1 cellular context compared by ENCODE assay signal in the genomic region with DNA sequence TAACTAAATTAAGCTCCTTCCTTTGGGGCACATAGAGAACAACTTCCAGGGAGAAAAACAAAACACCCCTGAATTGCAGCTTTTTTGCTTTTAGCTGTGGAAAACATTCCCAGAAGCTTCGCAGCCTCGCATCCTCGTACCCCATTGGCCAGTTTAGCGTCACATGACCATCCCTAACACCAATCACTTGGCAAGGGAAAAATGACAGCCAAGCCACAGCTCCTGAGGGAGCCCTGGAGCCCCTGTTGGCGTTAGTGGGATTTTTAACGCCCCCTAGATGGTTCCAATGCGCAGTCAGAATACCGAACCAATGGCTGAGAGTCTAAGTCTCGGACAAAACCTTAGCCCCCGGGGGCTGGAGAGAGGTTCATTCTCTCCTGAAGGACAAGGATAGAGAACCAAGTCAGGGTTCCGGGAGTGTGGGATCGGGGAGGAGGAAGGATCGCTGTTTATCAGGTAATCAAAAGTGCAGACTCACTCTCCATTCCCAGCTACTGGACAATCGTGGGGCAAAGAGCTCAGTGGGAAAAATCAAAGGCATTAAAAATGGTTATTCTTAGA.
TF ChIP-seq lines count a peak whose summit lies in the region.

No MANE protein-coding gene starts in this region.

TF ChIP-seq in HepG2, 621 proteins besides CTCF, POLR2A, EP300 and RAD21 (continued from another document and continues in another):
- TF ChIP-seq, protein P1, sequence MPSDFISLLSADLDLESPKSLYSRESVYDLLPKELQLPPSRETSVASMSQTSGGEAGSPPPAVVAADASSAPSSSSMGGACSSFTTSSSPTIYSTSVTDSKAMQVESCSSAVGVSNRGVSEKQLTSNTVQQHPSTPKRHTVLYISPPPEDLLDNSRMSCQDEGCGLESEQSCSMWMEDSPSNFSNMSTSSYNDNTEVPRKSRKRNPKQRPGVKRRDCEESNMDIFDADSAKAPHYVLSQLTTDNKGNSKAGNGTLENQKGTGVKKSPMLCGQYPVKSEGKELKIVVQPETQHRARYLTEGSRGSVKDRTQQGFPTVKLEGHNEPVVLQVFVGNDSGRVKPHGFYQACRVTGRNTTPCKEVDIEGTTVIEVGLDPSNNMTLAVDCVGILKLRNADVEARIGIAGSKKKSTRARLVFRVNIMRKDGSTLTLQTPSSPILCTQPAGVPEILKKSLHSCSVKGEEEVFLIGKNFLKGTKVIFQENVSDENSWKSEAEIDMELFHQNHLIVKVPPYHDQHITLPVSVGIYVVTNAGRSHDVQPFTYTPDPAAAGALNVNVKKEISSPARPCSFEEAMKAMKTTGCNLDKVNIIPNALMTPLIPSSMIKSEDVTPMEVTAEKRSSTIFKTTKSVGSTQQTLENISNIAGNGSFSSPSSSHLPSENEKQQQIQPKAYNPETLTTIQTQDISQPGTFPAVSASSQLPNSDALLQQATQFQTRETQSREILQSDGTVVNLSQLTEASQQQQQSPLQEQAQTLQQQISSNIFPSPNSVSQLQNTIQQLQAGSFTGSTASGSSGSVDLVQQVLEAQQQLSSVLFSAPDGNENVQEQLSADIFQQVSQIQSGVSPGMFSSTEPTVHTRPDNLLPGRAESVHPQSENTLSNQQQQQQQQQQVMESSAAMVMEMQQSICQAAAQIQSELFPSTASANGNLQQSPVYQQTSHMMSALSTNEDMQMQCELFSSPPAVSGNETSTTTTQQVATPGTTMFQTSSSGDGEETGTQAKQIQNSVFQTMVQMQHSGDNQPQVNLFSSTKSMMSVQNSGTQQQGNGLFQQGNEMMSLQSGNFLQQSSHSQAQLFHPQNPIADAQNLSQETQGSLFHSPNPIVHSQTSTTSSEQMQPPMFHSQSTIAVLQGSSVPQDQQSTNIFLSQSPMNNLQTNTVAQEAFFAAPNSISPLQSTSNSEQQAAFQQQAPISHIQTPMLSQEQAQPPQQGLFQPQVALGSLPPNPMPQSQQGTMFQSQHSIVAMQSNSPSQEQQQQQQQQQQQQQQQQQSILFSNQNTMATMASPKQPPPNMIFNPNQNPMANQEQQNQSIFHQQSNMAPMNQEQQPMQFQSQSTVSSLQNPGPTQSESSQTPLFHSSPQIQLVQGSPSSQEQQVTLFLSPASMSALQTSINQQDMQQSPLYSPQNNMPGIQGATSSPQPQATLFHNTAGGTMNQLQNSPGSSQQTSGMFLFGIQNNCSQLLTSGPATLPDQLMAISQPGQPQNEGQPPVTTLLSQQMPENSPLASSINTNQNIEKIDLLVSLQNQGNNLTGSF (CRISPR knock-in tag; IDR thresholded peaks at IDR 0.05), result no peak
- TF ChIP-seq HNRNPH1 (optimal IDR thresholded peaks at IDR 0.05; ENCODE audit: low read depth, low read length) (no peak), ZNF124 (CRISPR knock-in tag; IDR thresholded peaks at IDR 0.05) (no peak), ZNF709 (CRISPR knock-in tag; IDR thresholded peaks at IDR 0.05) (0 out of 2 replicates have a peak, but pooled peaks have one; percentile 40), EZH2 (conservative IDR thresholded peaks at IDR 0.05; ENCODE audit: low read depth, low read length) (no peak), ZC3H4 (CRISPR knock-in tag; IDR thresholded peaks at IDR 0.05; ENCODE audit: borderline replicate concordance) (no peak; the same call in 1 of the 2 replicates), ZNF672 (CRISPR knock-in tag; IDR thresholded peaks at IDR 0.05) (no peak), ZNF446 (CRISPR knock-in tag; IDR thresholded peaks at IDR 0.05) (no peak), KAT7 (CRISPR knock-in tag; IDR thresholded peaks at IDR 0.05; ENCODE audit: borderline replicate concordance) (no peak), SMARCE1 (IDR thresholded peaks at IDR 0.05; ENCODE audit: borderline replicate concordance) (no peak), ZSCAN21 (CRISPR knock-in tag; IDR thresholded peaks at IDR 0.05; ENCODE audit: borderline replicate concordance) (no peak), NCOA1 (CRISPR knock-in tag; IDR thresholded peaks at IDR 0.05) (no peak), SRSF9 (IDR thresholded peaks at IDR 0.05; ENCODE audit: borderline replicate concordance, insufficient read depth, low read depth, low read length, poor library complexity, severe bottlenecking) (no peak), CBX1 (IDR thresholded peaks at IDR 0.05; ENCODE audit: low read depth) (no peak), GLI4 (CRISPR knock-in tag; IDR thresholded peaks at IDR 0.05; ENCODE audit: borderline replicate concordance) (peak; percentile 27; the same call in 1 of the 2 replicates), STAT5B (CRISPR knock-in tag; IDR thresholded peaks at IDR 0.05) (no peak), EED (CRISPR knock-in tag; IDR thresholded peaks at IDR 0.05) (no peak), SMAD1 (CRISPR knock-in tag; IDR thresholded peaks at IDR 0.05; ENCODE audit: borderline replicate concordance, low read depth) (no peak), RXRB (CRISPR knock-in tag; IDR thresholded peaks at IDR 0.05; ENCODE audit: borderline replicate concordance) (no peak; the same call in 1 of the 2 replicates), MTF2 (CRISPR knock-in tag; IDR thresholded peaks at IDR 0.05; ENCODE audit: borderline replicate concordance) (no peak), ZNF569 (CRISPR knock-in tag; IDR thresholded peaks at IDR 0.05; ENCODE audit: borderline replicate concordance) (no peak), ZBTB8A (CRISPR knock-in tag; IDR thresholded peaks at IDR 0.05; ENCODE audit: borderline replicate concordance, low read depth) (no peak), SATB2 (CRISPR knock-in tag; IDR thresholded peaks at IDR 0.05) (no peak), ZFP36L2 (CRISPR knock-in tag; IDR thresholded peaks at IDR 0.05) (no peak), ZNF496 (CRISPR knock-in tag; IDR thresholded peaks at IDR 0.05; ENCODE audit: insufficient replicate concordance) (no peak), JUNB (CRISPR knock-in tag; IDR thresholded peaks at IDR 0.05; ENCODE audit: borderline replicate concordance) (no peak), ZNF20 (CRISPR knock-in tag; IDR thresholded peaks at IDR 0.05) (no peak), ZKSCAN8 (CRISPR knock-in tag; IDR thresholded peaks at IDR 0.05; ENCODE audit: borderline replicate concordance) (no peak)
- TF ChIP-seq, protein P2, sequence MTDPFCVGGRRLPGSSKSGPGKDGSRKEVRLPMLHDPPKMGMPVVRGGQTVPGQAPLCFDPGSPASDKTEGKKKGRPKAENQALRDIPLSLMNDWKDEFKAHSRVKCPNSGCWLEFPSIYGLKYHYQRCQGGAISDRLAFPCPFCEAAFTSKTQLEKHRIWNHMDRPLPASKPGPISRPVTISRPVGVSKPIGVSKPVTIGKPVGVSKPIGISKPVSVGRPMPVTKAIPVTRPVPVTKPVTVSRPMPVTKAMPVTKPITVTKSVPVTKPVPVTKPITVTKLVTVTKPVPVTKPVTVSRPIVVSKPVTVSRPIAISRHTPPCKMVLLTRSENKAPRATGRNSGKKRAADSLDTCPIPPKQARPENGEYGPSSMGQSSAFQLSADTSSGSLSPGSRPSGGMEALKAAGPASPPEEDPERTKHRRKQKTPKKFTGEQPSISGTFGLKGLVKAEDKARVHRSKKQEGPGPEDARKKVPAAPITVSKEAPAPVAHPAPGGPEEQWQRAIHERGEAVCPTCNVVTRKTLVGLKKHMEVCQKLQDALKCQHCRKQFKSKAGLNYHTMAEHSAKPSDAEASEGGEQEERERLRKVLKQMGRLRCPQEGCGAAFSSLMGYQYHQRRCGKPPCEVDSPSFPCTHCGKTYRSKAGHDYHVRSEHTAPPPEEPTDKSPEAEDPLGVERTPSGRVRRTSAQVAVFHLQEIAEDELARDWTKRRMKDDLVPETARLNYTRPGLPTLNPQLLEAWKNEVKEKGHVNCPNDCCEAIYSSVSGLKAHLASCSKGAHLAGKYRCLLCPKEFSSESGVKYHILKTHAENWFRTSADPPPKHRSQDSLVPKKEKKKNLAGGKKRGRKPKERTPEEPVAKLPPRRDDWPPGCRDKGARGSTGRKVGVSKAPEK (CRISPR knock-in tag; IDR thresholded peaks at IDR 0.05; ENCODE audit: borderline replicate concordance), result no peak
- TF ChIP-seq, protein P3, sequence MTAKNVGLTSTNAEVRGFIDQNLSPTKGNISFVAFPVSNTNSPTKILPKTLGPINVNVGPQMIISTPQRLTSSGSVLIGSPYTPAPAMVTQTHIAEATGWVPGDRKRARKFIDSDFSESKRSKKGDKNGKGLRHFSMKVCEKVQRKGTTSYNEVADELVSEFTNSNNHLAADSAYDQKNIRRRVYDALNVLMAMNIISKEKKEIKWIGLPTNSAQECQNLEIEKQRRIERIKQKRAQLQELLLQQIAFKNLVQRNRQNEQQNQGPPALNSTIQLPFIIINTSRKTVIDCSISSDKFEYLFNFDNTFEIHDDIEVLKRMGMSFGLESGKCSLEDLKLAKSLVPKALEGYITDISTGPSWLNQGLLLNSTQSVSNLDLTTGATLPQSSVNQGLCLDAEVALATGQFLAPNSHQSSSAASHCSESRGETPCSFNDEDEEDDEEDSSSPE (CRISPR knock-in tag; IDR thresholded peaks at IDR 0.05), result no peak
- TF ChIP-seq, protein P4, sequence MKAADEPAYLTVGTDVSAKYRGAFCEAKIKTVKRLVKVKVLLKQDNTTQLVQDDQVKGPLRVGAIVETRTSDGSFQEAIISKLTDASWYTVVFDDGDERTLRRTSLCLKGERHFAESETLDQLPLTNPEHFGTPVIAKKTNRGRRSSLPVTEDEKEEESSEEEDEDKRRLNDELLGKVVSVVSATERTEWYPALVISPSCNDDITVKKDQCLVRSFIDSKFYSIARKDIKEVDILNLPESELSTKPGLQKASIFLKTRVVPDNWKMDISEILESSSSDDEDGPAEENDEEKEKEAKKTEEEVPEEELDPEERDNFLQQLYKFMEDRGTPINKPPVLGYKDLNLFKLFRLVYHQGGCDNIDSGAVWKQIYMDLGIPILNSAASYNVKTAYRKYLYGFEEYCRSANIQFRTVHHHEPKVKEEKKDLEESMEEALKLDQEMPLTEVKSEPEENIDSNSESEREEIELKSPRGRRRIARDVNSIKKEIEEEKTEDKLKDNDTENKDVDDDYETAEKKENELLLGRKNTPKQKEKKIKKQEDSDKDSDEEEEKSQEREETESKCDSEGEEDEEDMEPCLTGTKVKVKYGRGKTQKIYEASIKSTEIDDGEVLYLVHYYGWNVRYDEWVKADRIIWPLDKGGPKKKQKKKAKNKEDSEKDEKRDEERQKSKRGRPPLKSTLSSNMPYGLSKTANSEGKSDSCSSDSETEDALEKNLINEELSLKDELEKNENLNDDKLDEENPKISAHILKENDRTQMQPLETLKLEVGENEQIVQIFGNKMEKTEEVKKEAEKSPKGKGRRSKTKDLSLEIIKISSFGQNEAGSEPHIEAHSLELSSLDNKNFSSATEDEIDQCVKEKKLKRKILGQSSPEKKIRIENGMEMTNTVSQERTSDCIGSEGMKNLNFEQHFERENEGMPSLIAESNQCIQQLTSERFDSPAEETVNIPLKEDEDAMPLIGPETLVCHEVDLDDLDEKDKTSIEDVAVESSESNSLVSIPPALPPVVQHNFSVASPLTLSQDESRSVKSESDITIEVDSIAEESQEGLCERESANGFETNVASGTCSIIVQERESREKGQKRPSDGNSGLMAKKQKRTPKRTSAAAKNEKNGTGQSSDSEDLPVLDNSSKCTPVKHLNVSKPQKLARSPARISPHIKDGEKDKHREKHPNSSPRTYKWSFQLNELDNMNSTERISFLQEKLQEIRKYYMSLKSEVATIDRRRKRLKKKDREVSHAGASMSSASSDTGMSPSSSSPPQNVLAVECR (CRISPR knock-in tag; IDR thresholded peaks at IDR 0.05; ENCODE audit: borderline replicate concordance), result peak; percentile 50; the same call in 1 of the 2 replicates
- TF ChIP-seq, protein P5, sequence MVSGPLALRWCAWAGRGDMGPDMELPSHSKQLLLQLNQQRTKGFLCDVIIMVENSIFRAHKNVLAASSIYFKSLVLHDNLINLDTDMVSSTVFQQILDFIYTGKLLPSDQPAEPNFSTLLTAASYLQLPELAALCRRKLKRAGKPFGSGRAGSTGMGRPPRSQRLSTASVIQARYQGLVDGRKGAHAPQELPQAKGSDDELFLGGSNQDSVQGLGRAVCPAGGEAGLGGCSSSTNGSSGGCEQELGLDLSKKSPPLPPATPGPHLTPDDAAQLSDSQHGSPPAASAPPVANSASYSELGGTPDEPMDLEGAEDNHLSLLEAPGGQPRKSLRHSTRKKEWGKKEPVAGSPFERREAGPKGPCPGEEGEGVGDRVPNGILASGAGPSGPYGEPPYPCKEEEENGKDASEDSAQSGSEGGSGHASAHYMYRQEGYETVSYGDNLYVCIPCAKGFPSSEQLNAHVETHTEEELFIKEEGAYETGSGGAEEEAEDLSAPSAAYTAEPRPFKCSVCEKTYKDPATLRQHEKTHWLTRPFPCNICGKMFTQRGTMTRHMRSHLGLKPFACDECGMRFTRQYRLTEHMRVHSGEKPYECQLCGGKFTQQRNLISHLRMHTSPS (CRISPR knock-in tag; IDR thresholded peaks at IDR 0.05; ENCODE audit: low read depth), result no peak
- TF ChIP-seq, protein P6, sequence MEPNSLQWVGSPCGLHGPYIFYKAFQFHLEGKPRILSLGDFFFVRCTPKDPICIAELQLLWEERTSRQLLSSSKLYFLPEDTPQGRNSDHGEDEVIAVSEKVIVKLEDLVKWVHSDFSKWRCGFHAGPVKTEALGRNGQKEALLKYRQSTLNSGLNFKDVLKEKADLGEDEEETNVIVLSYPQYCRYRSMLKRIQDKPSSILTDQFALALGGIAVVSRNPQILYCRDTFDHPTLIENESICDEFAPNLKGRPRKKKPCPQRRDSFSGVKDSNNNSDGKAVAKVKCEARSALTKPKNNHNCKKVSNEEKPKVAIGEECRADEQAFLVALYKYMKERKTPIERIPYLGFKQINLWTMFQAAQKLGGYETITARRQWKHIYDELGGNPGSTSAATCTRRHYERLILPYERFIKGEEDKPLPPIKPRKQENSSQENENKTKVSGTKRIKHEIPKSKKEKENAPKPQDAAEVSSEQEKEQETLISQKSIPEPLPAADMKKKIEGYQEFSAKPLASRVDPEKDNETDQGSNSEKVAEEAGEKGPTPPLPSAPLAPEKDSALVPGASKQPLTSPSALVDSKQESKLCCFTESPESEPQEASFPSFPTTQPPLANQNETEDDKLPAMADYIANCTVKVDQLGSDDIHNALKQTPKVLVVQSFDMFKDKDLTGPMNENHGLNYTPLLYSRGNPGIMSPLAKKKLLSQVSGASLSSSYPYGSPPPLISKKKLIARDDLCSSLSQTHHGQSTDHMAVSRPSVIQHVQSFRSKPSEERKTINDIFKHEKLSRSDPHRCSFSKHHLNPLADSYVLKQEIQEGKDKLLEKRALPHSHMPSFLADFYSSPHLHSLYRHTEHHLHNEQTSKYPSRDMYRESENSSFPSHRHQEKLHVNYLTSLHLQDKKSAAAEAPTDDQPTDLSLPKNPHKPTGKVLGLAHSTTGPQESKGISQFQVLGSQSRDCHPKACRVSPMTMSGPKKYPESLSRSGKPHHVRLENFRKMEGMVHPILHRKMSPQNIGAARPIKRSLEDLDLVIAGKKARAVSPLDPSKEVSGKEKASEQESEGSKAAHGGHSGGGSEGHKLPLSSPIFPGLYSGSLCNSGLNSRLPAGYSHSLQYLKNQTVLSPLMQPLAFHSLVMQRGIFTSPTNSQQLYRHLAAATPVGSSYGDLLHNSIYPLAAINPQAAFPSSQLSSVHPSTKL (CRISPR knock-in tag; IDR thresholded peaks at IDR 0.05), result peak; percentile 29; the same call in 1 of the 2 replicates
- TF ChIP-seq, protein P7, sequence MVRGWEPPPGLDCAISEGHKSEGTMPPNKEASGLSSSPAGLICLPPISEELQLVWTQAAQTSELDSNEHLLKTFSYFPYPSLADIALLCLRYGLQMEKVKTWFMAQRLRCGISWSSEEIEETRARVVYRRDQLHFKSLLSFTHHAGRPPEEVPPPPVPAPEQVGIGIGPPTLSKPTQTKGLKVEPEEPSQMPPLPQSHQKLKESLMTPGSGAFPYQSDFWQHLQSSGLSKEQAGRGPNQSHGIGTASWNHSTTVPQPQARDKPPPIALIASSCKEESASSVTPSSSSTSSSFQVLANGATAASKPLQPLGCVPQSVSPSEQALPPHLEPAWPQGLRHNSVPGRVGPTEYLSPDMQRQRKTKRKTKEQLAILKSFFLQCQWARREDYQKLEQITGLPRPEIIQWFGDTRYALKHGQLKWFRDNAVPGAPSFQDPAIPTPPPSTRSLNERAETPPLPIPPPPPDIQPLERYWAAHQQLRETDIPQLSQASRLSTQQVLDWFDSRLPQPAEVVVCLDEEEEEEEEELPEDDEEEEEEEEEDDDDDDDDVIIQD (CRISPR knock-in tag; IDR thresholded peaks at IDR 0.05; ENCODE audit: low read depth), result peak; percentile 77
